In genomic region chr19:45253396-45254027, GRCh38 we compare ENCODE assay signal across 11 cellular contexts. TPM values are rescaled to one million over a fixed set of nuclear protein-coding genes. Genes with fewer than 3 reads are reported as not detected.
A peak's percentile ranks its signal among the peaks of the same experiment; 100 is the strongest.
DNase-seq lines count a peak whose midpoint lies in the region; ATAC-seq, FAIRE-seq and TF ChIP-seq lines count a peak whose summit lies in the region.
"Had no signal": no experiment of that assay in that cellular context is flagged by ENCODE, and none has a peak within 500 bp of the region (broad histone marks: within the 10 kb centered on the region; RNA-seq: fewer than 3 reads in every experiment).

No MANE protein-coding gene starts in this region.

- FAIRE-seq in pancreas (lab: Jason Lieb, UNC) = no peak
- FAIRE-seq: GM12891 had no signal

- H3K9me3 ChIP-seq in BLaER1 (no peaks in the 10 kb centered on the region), IMR-90 (ENCODE audit: control insufficient read depth, insufficient read depth, low read length) (no peaks in the 10 kb centered on the region), pancreas (no peaks in the 10 kb centered on the region)
- H3K9me3 ChIP-seq in naive thymus-derived CD4-positive, alpha-beta T cell (ENCODE audit: control insufficient read depth in 2 of 3, low read length in 3 of 3) = no peaks in the 10 kb centered on the region

- H3K9ac ChIP-seq in BLaER1 = peak overlapping the region; percentile 87
- H3K9ac ChIP-seq in IMR-90 (ENCODE audit: low read depth, low read length) = no peak overlapping the region

- peaks cover 23 to 62% of the 10 kb centered on the region in 2 experiments for H3K79me1 ChIP-seq in IMR-90 (ENCODE audit: low read depth in 1 of 2, low read length in 2 of 2)

- H4K5ac ChIP-seq in IMR-90 (ENCODE audit: low read depth, low read length) = no peak overlapping the region

- H3K27me3 ChIP-seq in BLaER1 (no peaks in the 10 kb centered on the region), IMR-90 (ENCODE audit: control insufficient read depth, insufficient read depth, low read length) (no peaks in the 10 kb centered on the region), pancreas (no peaks in the 10 kb centered on the region)
- no peaks in the 10 kb centered on the region for H3K27me3 ChIP-seq in naive thymus-derived CD4-positive, alpha-beta T cell (ENCODE audit: control insufficient read depth in 2 of 2, insufficient read depth in 2 of 2, low read length in 2 of 2)

- H2AK9ac ChIP-seq in IMR-90 (replicated peaks; ENCODE audit: low read depth, low read length, poor library complexity) = peak overlapping the region; percentile 20

- no peak overlapping the region for H4K8ac ChIP-seq in IMR-90 (ENCODE audit: low read depth in 2 of 2, low read length in 2 of 2)

- H2BK20ac ChIP-seq in IMR-90 (ENCODE audit: low read depth, low read length) = no peak overlapping the region

- no peak overlapping the region for H2BK120ac ChIP-seq in IMR-90 (ENCODE audit: low read depth, low read length)

- H3K36me3 ChIP-seq in BLaER1 (peaks cover 26% of the 10 kb centered on the region; the same call in 1 of the 2 replicates), IMR-90 (ENCODE audit: control insufficient read depth, insufficient read depth, low read length) (peaks cover 10% of the 10 kb centered on the region), pancreas (no peaks in the 10 kb centered on the region)
- peaks cover 0 to 4% (median 0%) of the 10 kb centered on the region in 3 experiments for H3K36me3 ChIP-seq in naive thymus-derived CD4-positive, alpha-beta T cell (ENCODE audit: control insufficient read depth in 2 of 3, insufficient read depth in 3 of 3, low read length in 3 of 3)

- peaks cover 6% of the 10 kb centered on the region; the same call in 1 of the 2 replicates for H3K9me1 ChIP-seq in IMR-90 (ENCODE audit: insufficient read depth, low read length)

- no peak for TF ChIP-seq RAD21 in IMR-90 (IDR thresholded peaks at IDR 0.05; ENCODE audit: low read length)

- dilution Hi-C loops in IMR-90 (cut with HindIII; ENCODE audit: low sequenced_read_pairs, unreplicated experiment) = no loop called here

- H3K9me3 Mint-ChIP-seq in brain = no peaks in the 10 kb centered on the region
- peaks cover 0 to 1% (median 0%) of the 10 kb centered on the region in 11 donors for H3K9me3 Mint-ChIP-seq in naive thymus-derived CD4-positive, alpha-beta T cell

- 90% methylated on average over 4 of the region's 12 CpGs; no CpG with 5 or more reads in 1 of the 2 experiments for WGBS in IMR-90 (ENCODE audit: extremely low coverage in 2 of 2, insufficient read length in 1 of 2), 2 experiments
- WGBS in pancreas, 2 donors = 73 to 76% methylated on average over 12 of the region's 12 CpGs

- peak overlapping the region; percentile 82 to 89 (median 85) for H3K4me3 Mint-ChIP-seq in brain
- peak overlapping the region; percentile 52 to 94 (median 80) for H3K4me3 Mint-ChIP-seq in naive thymus-derived CD4-positive, alpha-beta T cell

- H3K56ac ChIP-seq in IMR-90 (ENCODE audit: extremely low read depth, insufficient read depth, low read length) = no peak overlapping the region

- no TSS peak for BruUV-seq in IMR-90 (replicated peaks; lab: Mats Ljungman, UMichigan)

- H2BK15ac ChIP-seq in IMR-90 (ENCODE audit: low read depth, low read length) = no peak overlapping the region

- H3K27me3 Mint-ChIP-seq in brain = peaks cover 8% of the 10 kb centered on the region
- H3K27me3 Mint-ChIP-seq in naive thymus-derived CD4-positive, alpha-beta T cell = peaks cover 0 to 5% (median 0%) of the 10 kb centered on the region in 5 donors

- no peak overlapping the region for H2AFZ ChIP-seq in IMR-90 (replicated peaks; ENCODE audit: low read length, poor library complexity)

- peak overlapping the region; percentile 94; the same call in 1 of the 2 replicates for H3K4me3 ChIP-seq in BLaER1
- H3K4me3 ChIP-seq in IMR-90 (ENCODE audit: insufficient read depth, low read depth, low read length) = no peak overlapping the region
- H3K4me3 ChIP-seq in naive thymus-derived CD4-positive, alpha-beta T cell (ENCODE audit: low read length) = peak overlapping the region; percentile 31
- H3K4me3 ChIP-seq in pancreas = no peak overlapping the region

- peaks cover 10% of the 10 kb centered on the region for H3K36me3 Mint-ChIP-seq in brain
- H3K36me3 Mint-ChIP-seq in naive thymus-derived CD4-positive, alpha-beta T cell = no peaks in the 10 kb centered on the region

- H3K14ac ChIP-seq in IMR-90 (replicated peaks; ENCODE audit: low read depth, low read length) = no peak overlapping the region

- H3K27ac ChIP-seq in BLaER1 = peak overlapping the region; percentile 93
- no peak overlapping the region for H3K27ac ChIP-seq in IMR-90 (ENCODE audit: insufficient read depth, low read length)
- no peak overlapping the region for H3K27ac ChIP-seq in naive thymus-derived CD4-positive, alpha-beta T cell (ENCODE audit: low read depth, low read length)
- H3K27ac ChIP-seq in pancreas = no peak overlapping the region

- no peak overlapping the region for H2BK5ac ChIP-seq in IMR-90 (ENCODE audit: low read depth, low read length, poor library complexity, severe bottlenecking)

- H3K18ac ChIP-seq in IMR-90 (ENCODE audit: low read depth, low read length) = no peak overlapping the region

- DNase-seq in IMR-90 = peak; percentile 21
- no peak for DNase-seq in naive thymus-derived CD4-positive, alpha-beta T cell
- no peak for DNase-seq in pancreas
- no peak for DNase-seq in iPS-NIHi7 (ENCODE audit: extremely low spot score)
- no peak for DNase-seq in Right ventricle myocardium inferior (ENCODE audit: missing footprints)
- DNase-seq: NCI-H1417 had no signal

- H3K4me1 ChIP-seq in BLaER1 = peaks cover 75% of the 10 kb centered on the region
- H3K4me1 ChIP-seq in IMR-90 (ENCODE audit: control insufficient read depth, insufficient read depth, low read length) = peaks cover 18% of the 10 kb centered on the region
- peaks cover 19 to 20% of the 10 kb centered on the region in 2 donors for H3K4me1 ChIP-seq in naive thymus-derived CD4-positive, alpha-beta T cell (ENCODE audit: control insufficient read depth in 2 of 2, insufficient read depth in 2 of 2, low read length in 2 of 2)
- H3K4me1 ChIP-seq in pancreas = peaks cover 0 to 5% (median 3%) of the 10 kb centered on the region in 3 donors

- no peak overlapping the region for H4K91ac ChIP-seq in IMR-90 (ENCODE audit: insufficient read depth, low read depth, low read length)

- intact Hi-C loops in IMR-90 (cut with micrococcal nuclease) = loop anchor here (5.0 kb wide), 1 partner anchor 84 kb away; no protein-coding TSS in a partner anchor
- intact Hi-C loops in naive thymus-derived CD4-positive, alpha-beta T cell (cut with micrococcal nuclease) = loop anchor here in 1 of 2 donors (5.0 kb wide), 3 partner anchors 154 to 251 kb away; partner anchors contain the start of genes POLR1G, PPP1R13L, PPP1R37 and RELB
- intact Hi-C loops in pancreas (cut with DNase I) = loop anchor here in 1 of 3 donors (10.0 kb wide), 1 partner anchor 59 kb away; no protein-coding TSS in a partner anchor
- intact Hi-C loops in Right ventricle myocardium inferior (cut with DNase I) = no loop called here

- ATAC-seq in IMR-90 (ENCODE audit: low read depth) (no peak), pancreas (no peak), HG03520 (IDR thresholded peaks at IDR 0.05; ENCODE audit: unreplicated experiment) (no peak), Right ventricle myocardium inferior (no peak)
- no peak for ATAC-seq in naive thymus-derived CD4-positive, alpha-beta T cell

- peaks cover 69% of the 10 kb centered on the region for H4K20me1 ChIP-seq in BLaER1
- peaks cover 45% of the 10 kb centered on the region for H4K20me1 ChIP-seq in IMR-90 (ENCODE audit: insufficient read depth, low read length)

- H3K23ac ChIP-seq in IMR-90 (ENCODE audit: low read depth, low read length) = no peak overlapping the region

- H2AK5ac ChIP-seq in IMR-90 (ENCODE audit: low read depth, low read length) = no peak overlapping the region

- CTCF ChIA-PET in IMR-90 (lab: Yijun Ruan, JAX) = no interaction called here
- CTCF ChIA-PET in naive thymus-derived CD4-positive, alpha-beta T cell (lab: Charles Lee) = no interaction called here

- POLR2A ChIA-PET in IMR-90 (lab: Charles Lee; ENCODE audit: unreplicated experiment) = no interaction called here
- POLR2A ChIA-PET in naive thymus-derived CD4-positive, alpha-beta T cell (lab: Charles Lee) = no interaction called here

- no peak for TF ChIP-seq CTCF in IMR-90 (conservative IDR thresholded peaks at IDR 0.05; ENCODE audit: low read depth, low read length)
- no peak for TF ChIP-seq CTCF in brain (conservative IDR thresholded peaks at IDR 0.05)
- no peak for TF ChIP-seq CTCF in pancreas (IDR thresholded peaks at IDR 0.05)

- TF ChIP-seq POLR2A in IMR-90 (IDR thresholded peaks at IDR 0.05; ENCODE audit: low read depth, low read length) = no peak

- peaks cover 49% of the 10 kb centered on the region for H3K4me1 Mint-ChIP-seq in brain
- H3K4me1 Mint-ChIP-seq in naive thymus-derived CD4-positive, alpha-beta T cell = peaks cover 20 to 46% (median 33%) of the 10 kb centered on the region in 7 donors

- H3K27ac Mint-ChIP-seq in brain = peak overlapping the region; percentile 51 to 93 (median 63)
- H3K27ac Mint-ChIP-seq in naive thymus-derived CD4-positive, alpha-beta T cell = peak overlapping the region in 7 of 9 donors; percentile 21 to 87 (median 72)

- H3K4ac ChIP-seq in IMR-90 (ENCODE audit: low read depth, low read length) = no peak overlapping the region

- in situ Hi-C loops in IMR-90 (cut with MboI; ENCODE audit: low sequenced_read_pairs) = no loop called here

- H3K4me2 ChIP-seq in BLaER1 (peak overlapping the region; percentile 95), IMR-90 (ENCODE audit: low read depth, low read length) (peak overlapping the region; percentile 49)

TF ChIP-seq in IMR-90, 13 proteins besides CTCF, POLR2A, EP300 and RAD21 (continues in another document):
- TF ChIP-seq RCOR1 (IDR thresholded peaks at IDR 0.05; ENCODE audit: insufficient replicate concordance, low read length) = peak; percentile 21

RNA-seq across cellular contexts. Expression of gene MARK4, which starts 2.4 kb away (rescaled TPM):
- total RNA-seq in IMR-90 (2012; rRNA removed) (8.1 and 11.3 TPM in 2 replicates), pancreas (10 to 100 TPM; 13.9 to 22.8 (median 20.0) TPM), Right ventricle myocardium inferior (24.8 TPM)
- polyA plus RNA-seq in IMR-90 (2012; rRNA removed) (20.3 and 20.7 TPM in 2 replicates), brain (ENCODE audit: insufficient read depth, low read depth, low replicate concordance) (58.8 TPM), pancreas (10 to 100 TPM; 12.8 to 21.0 TPM)
- 19.3 and 52.1 TPM in 2 replicates for polyA plus RNA-seq in IMR-90 (2012; cell fraction: cytosol; rRNA removed)
- 33.3 and 34.2 TPM in 2 replicates for polyA plus RNA-seq in IMR-90 (2012; cell fraction: nucleus; rRNA removed; ENCODE audit: low replicate concordance)
- 10 to 100 TPM; 22.4 to 39.2 (median 25.5) TPM for total RNA-seq in naive thymus-derived CD4-positive, alpha-beta T cell
- under 1 TPM; 0.70 to 0.74 TPM for polyA plus RNA-seq in naive thymus-derived CD4-positive, alpha-beta T cell

RNA-seq across cellular contexts. Expression of gene EXOC3L2, which starts 8.3 kb away (rescaled TPM):
- total RNA-seq in IMR-90 (2012; rRNA removed) = not detected in 2 replicates
- polyA plus RNA-seq in IMR-90 (2012; rRNA removed) = 0.03 TPM in 1 of 2 replicates, not detected in the other
- polyA plus RNA-seq in IMR-90 (2012; cell fraction: cytosol; rRNA removed) = 0.08 and 0.13 TPM in 2 replicates
- 0.06 and 0.11 TPM in 2 replicates for polyA plus RNA-seq in IMR-90 (2012; cell fraction: nucleus; rRNA removed; ENCODE audit: low replicate concordance)
- 1.4 TPM for polyA plus RNA-seq in brain (ENCODE audit: insufficient read depth, low read depth, low replicate concordance)
- total RNA-seq in naive thymus-derived CD4-positive, alpha-beta T cell = not detected
- polyA plus RNA-seq in naive thymus-derived CD4-positive, alpha-beta T cell = not detected
- total RNA-seq in pancreas = 1 to 10 TPM in 4 of 6 donors, under 1 TPM in 2; 0.59 to 2.6 (median 1.3) TPM
- 1 to 10 TPM; 3.1 to 4.5 TPM for polyA plus RNA-seq in pancreas
- total RNA-seq in Right ventricle myocardium inferior = 0.97 TPM
- polyA plus RNA-seq: neural cell had no signal

Comparison
In these comparisons a context has a peak if more than half of its experiments do, and no peak if none do; other contexts are left out.
1. H3K4me3 ChIP-seq: peak in BLaER1 (single experiment) and naive thymus-derived CD4-positive, alpha-beta T cell (single experiment); none in IMR-90 (single experiment) and pancreas (0 of 4).